ENCODE assay signal across 8 cellular contexts in genomic region chr4:101977096-101977495, GRCh38.
DNase-seq lines count a peak whose midpoint lies in the region; ATAC-seq, FAIRE-seq and TF ChIP-seq lines count a peak whose summit lies in the region.
"Had no signal": no experiment of that assay in that cellular context is flagged by ENCODE, and none has a peak within 500 bp of the region (broad histone marks: within the 10 kb centered on the region; RNA-seq: fewer than 3 reads in every experiment).

No MANE protein-coding gene starts in this region.

- no peaks in the 10 kb centered on the region for H3K27me3 Mint-ChIP-seq in activated CD8-positive, alpha-beta T cell treated with anti-CD3 and anti-CD28 coated beads for 36 hours

- POLR2A ChIA-PET in activated CD8-positive, alpha-beta T cell treated with anti-CD3 and anti-CD28 coated beads for 36 hours (lab: Charles Lee): no interaction called here

- peak; percentile 97 for FAIRE-seq in H54 (lab: Jason Lieb, UNC)

- ATAC-seq in HG03432 (IDR thresholded peaks at IDR 0.05; ENCODE audit: unreplicated experiment) (no peak), HG02623 (IDR thresholded peaks at IDR 0.05; ENCODE audit: unreplicated experiment) (no peak)
- ATAC-seq in activated CD8-positive, alpha-beta T cell treated with anti-CD3 and anti-CD28 coated beads for 36 hours: no peak

- H3K27ac Mint-ChIP-seq in activated CD8-positive, alpha-beta T cell treated with anti-CD3 and anti-CD28 coated beads for 36 hours: no peak overlapping the region

- CTCF ChIA-PET in activated CD8-positive, alpha-beta T cell treated with anti-CD3 and anti-CD28 coated beads for 36 hours (lab: Charles Lee): no interaction called here

- intact Hi-C loops in activated CD8-positive, alpha-beta T cell treated with anti-CD3 and anti-CD28 coated beads for 36 hours (cut with micrococcal nuclease): no loop called here

- TF ChIP-seq POLR2A in H54 (IDR thresholded peaks at IDR 0.05; ENCODE audit: low read depth, low read length): no peak

- no peaks in the 10 kb centered on the region for H3K4me1 Mint-ChIP-seq in activated CD8-positive, alpha-beta T cell treated with anti-CD3 and anti-CD28 coated beads for 36 hours (ENCODE audit: low read depth)

- H3K4me2 ChIP-seq in skeletal muscle satellite cell (ENCODE audit: low read length): peak overlapping the region; percentile 52

- peak overlapping the region; percentile 55 for H3K27ac ChIP-seq in SJSA1
- H3K27ac ChIP-seq: tibial artery had no signal

- H3K27me3 ChIP-seq in SJSA1 (replicated peaks) (no peaks in the 10 kb centered on the region), skeletal muscle satellite cell (ENCODE audit: control insufficient read depth, insufficient read depth, low read length) (no peaks in the 10 kb centered on the region)
- H3K27me3 ChIP-seq: tibial artery had no signal

- H3K4me3 ChIP-seq in SJSA1 (no peak overlapping the region), skeletal muscle satellite cell (ENCODE audit: low read length) (no peak overlapping the region)
- H3K4me3 ChIP-seq: tibial artery had no signal

- no peaks in the 10 kb centered on the region for H3K36me3 Mint-ChIP-seq in activated CD8-positive, alpha-beta T cell treated with anti-CD3 and anti-CD28 coated beads for 36 hours (ENCODE audit: low read depth)

- no peaks in the 10 kb centered on the region for H3K36me3 ChIP-seq in SJSA1
- no peaks in the 10 kb centered on the region for H3K36me3 ChIP-seq in skeletal muscle satellite cell (ENCODE audit: insufficient read depth, low read length)
- H3K36me3 ChIP-seq: tibial artery had no signal

- no peak overlapping the region for H3K4me3 Mint-ChIP-seq in activated CD8-positive, alpha-beta T cell treated with anti-CD3 and anti-CD28 coated beads for 36 hours

- DNase-seq in H54 (ENCODE audit: insufficient read length, low spot score) (peak; percentile 7), SJSA1 (ENCODE audit: low read depth in 1 of 2, low spot score in 2 of 2) (peak; percentile 77 to 83), fibroblast of the conjunctiva (ENCODE audit: low read depth) (peak; percentile 98)
- DNase-seq in activated CD8-positive, alpha-beta T cell treated with anti-CD3 and anti-CD28 coated beads for 36 hours: no peak

- H3K9me3 ChIP-seq in SJSA1 (replicated peaks) (no peaks in the 10 kb centered on the region), skeletal muscle satellite cell (replicated peaks; ENCODE audit: low read length) (no peaks in the 10 kb centered on the region)
- H3K9me3 ChIP-seq: tibial artery had no signal

- no peaks in the 10 kb centered on the region for H3K9me3 Mint-ChIP-seq in activated CD8-positive, alpha-beta T cell treated with anti-CD3 and anti-CD28 coated beads for 36 hours

- H3K4me1 ChIP-seq in SJSA1 (replicated peaks): peaks cover 18% of the 10 kb centered on the region
- H3K4me1 ChIP-seq in skeletal muscle satellite cell (ENCODE audit: control insufficient read depth, insufficient read depth, low read length): peaks cover 17% of the 10 kb centered on the region
- H3K4me1 ChIP-seq: tibial artery had no signal

- no peak for TF ChIP-seq CTCF in activated CD8-positive, alpha-beta T cell treated with anti-CD3 and anti-CD28 coated beads for 36 hours (IDR thresholded peaks at IDR 0.05)

- H3K9ac ChIP-seq in skeletal muscle satellite cell (ENCODE audit: low read depth, low read length): no peak overlapping the region
